35 cellular contexts compared by ENCODE assay signal in genomic region chr5:106858616-106859015, GRCh38.
"Had no signal": no experiment of that assay in that cellular context is flagged by ENCODE, and none has a peak within 500 bp of the region (broad histone marks: within the 10 kb centered on the region; RNA-seq: fewer than 3 reads in every experiment).

No MANE protein-coding gene starts in this region.

- H3K9me3 Mint-ChIP-seq: activated B cell treated with CpG ODN at 0.5 μM for 24 hours; activated CD4-positive, alpha-beta memory T cell treated with anti-CD3 and anti-CD28 coated beads for 36 hours; activated CD4-positive, alpha-beta T cell treated with anti-CD3 and anti-CD28 coated beads, Interleukin-2, amount 10 ng/mL, durations not matched to agents 24 days and 14 days; activated CD8-positive, alpha-beta T cell treated with anti-CD3 and anti-CD28 coated beads for 36 hours; activated naive CD8-positive, alpha-beta T cell treated with anti-CD3 and anti-CD28 coated beads for 36 hours; activated T-cell treated with anti-CD3 and anti-CD28 coated beads, Interleukin-2, amount 50 U/mL, for 4 hours; activated T-cell treated with anti-CD3 and anti-CD28 coated beads, Interleukin-2, amount 50 U/mL, for 72 hours; activated T-helper 1 cell treated with anti-CD3 and anti-CD28 coated beads, Interleukin-12 subunit alpha, Interleukin-12 subunit beta, Interleukin-2, Interleukin-4 antibody, amounts not matched to agents 30 ng/mL and 10 ng/mL and 1 ng/mL, durations not matched to agents 14 hours and 24 hours and 36 hours; activated T-helper 17 cell treated with anti-CD3 and anti-CD28 coated beads, Interleukin-2, amount 50 U/mL, for 72 hours; T-helper 1 cell treated with Interleukin-12 subunit alpha and Interleukin-12 subunit beta and Interleukin-4 antibody, amounts not matched to agents 30 μg/mL and 1 μg/mL, for 36 hours had no signal

- H3K27ac Mint-ChIP-seq: activated B cell treated with CpG ODN at 0.5 μM for 24 hours; activated CD4-positive, alpha-beta memory T cell treated with anti-CD3 and anti-CD28 coated beads for 36 hours; activated CD4-positive, alpha-beta T cell treated with anti-CD3 and anti-CD28 coated beads, Interleukin-2, amount 10 ng/mL, durations not matched to agents 24 days and 14 days; activated CD8-positive, alpha-beta T cell treated with anti-CD3 and anti-CD28 coated beads for 36 hours; activated naive CD4-positive, alpha-beta T cell treated with anti-CD3 and anti-CD28 coated beads for 36 hours; activated naive CD4-positive, alpha-beta T cell treated with anti-CD3 and anti-CD28 coated beads, Interleukin-2, amount 50 U/mL, for 72 hours; activated naive CD8-positive, alpha-beta T cell treated with anti-CD3 and anti-CD28 coated beads for 36 hours; activated T-cell treated with anti-CD3 and anti-CD28 coated beads, Interleukin-2, amount 50 U/mL, for 72 hours; activated T-helper 1 cell treated with anti-CD3 and anti-CD28 coated beads, Interleukin-12 subunit alpha, Interleukin-12 subunit beta, Interleukin-2, Interleukin-4 antibody, amounts not matched to agents 30 ng/mL and 10 ng/mL and 1 ng/mL, durations not matched to agents 14 hours and 24 hours and 36 hours; activated T-helper 17 cell treated with anti-CD3 and anti-CD28 coated beads, Interleukin-2, amount 50 U/mL, for 72 hours; T-helper 1 cell treated with Interleukin-12 subunit alpha and Interleukin-12 subunit beta and Interleukin-4 antibody, amounts not matched to agents 30 μg/mL and 1 μg/mL, for 36 hours; T-helper 2 cell treated with Interferon-gamma antibody and Interleukin-4, amounts not matched to agents 5 μg/mL and 100 μg/mL, for 36 hours had no signal

- H3K4me3 Mint-ChIP-seq: activated B cell treated with CpG ODN at 0.5 μM for 24 hours; activated CD4-positive, alpha-beta memory T cell treated with anti-CD3 and anti-CD28 coated beads for 36 hours; activated CD4-positive, alpha-beta T cell treated with anti-CD3 and anti-CD28 coated beads, Interleukin-2, amount 10 ng/mL, durations not matched to agents 24 days and 14 days; activated CD8-positive, alpha-beta T cell treated with anti-CD3 and anti-CD28 coated beads for 36 hours; activated naive CD4-positive, alpha-beta T cell treated with anti-CD3 and anti-CD28 coated beads for 36 hours; activated naive CD8-positive, alpha-beta T cell treated with anti-CD3 and anti-CD28 coated beads for 36 hours; activated T-cell treated with anti-CD3 and anti-CD28 coated beads, Interleukin-2, amount 50 U/mL, for 4 hours; activated T-cell treated with anti-CD3 and anti-CD28 coated beads, Interleukin-2, amount 50 U/mL, for 72 hours; activated T-helper 1 cell treated with anti-CD3 and anti-CD28 coated beads, Interleukin-12 subunit alpha, Interleukin-12 subunit beta, Interleukin-2, Interleukin-4 antibody, amounts not matched to agents 30 ng/mL and 10 ng/mL and 1 ng/mL, durations not matched to agents 14 hours and 24 hours and 36 hours; activated T-helper 17 cell treated with anti-CD3 and anti-CD28 coated beads, Interleukin-2, amount 50 U/mL, for 72 hours; T-helper 1 cell treated with Interleukin-12 subunit alpha and Interleukin-12 subunit beta and Interleukin-4 antibody, amounts not matched to agents 30 μg/mL and 1 μg/mL, for 36 hours; T-helper 2 cell treated with Interferon-gamma antibody and Interleukin-4, amounts not matched to agents 5 μg/mL and 100 μg/mL, for 36 hours had no signal

- H3K27ac ChIP-seq: adrenal gland, body of pancreas, brain microvascular endothelial cell, breast epithelium, WERI-Rb-1 had no signal

- H3K4me1 ChIP-seq: adrenal gland, body of pancreas, breast epithelium had no signal

- H3K36me3 ChIP-seq: adrenal gland, brain microvascular endothelial cell, breast epithelium, WERI-Rb-1 had no signal

- DNase-seq: activated B cell treated with CpG ODN at 0.5 μM for 24 hours; activated CD4-positive, alpha-beta memory T cell treated with anti-CD3 and anti-CD28 coated beads for 36 hours; activated CD4-positive, alpha-beta T cell treated with anti-CD3 and anti-CD28 coated beads for 4 hours; activated CD4-positive, alpha-beta T cell treated with anti-CD3 and anti-CD28 coated beads, Interleukin-2, amount 10 ng/mL, durations not matched to agents 24 days and 14 days; activated CD4-positive, alpha-beta T cell treated with anti-CD3 and anti-CD28 coated beads, Interleukin-2, amount 50 U/mL, for 1 hour; activated CD4-positive, alpha-beta T cell treated with anti-CD3 and anti-CD28 coated beads, Interleukin-2, amount 50 U/mL, for 4 hours; activated CD4-positive, CD25-positive, alpha-beta regulatory T cell treated with anti-CD3 and anti-CD28 coated beads, Interleukin-2, amount 50 U/mL, for 72 hours; activated CD8-positive, alpha-beta memory T cell treated with anti-CD3 and anti-CD28 coated beads, Interleukin-2, amount 50 U/mL, for 4 hours; activated CD8-positive, alpha-beta T cell treated with anti-CD3 and anti-CD28 coated beads for 36 hours; activated effector memory CD4-positive, alpha-beta T cell treated with anti-CD3 and anti-CD28 coated beads, Interleukin-2, amount 50 U/mL, for 16 hours; activated gamma-delta T cell treated with Interleukin-2 at 50 U/mL for 16 hours; activated naive CD4-positive, alpha-beta T cell; activated naive CD4-positive, alpha-beta T cell treated with anti-CD3 and anti-CD28 coated beads for 36 hours; activated naive CD4-positive, alpha-beta T cell treated with anti-CD3 and anti-CD28 coated beads, Interleukin-2, amount 50 U/mL, for 16 hours; activated naive CD8-positive, alpha-beta T cell treated with anti-CD3 and anti-CD28 coated beads for 36 hours; activated T-cell treated with anti-CD3 and anti-CD28 coated beads for 4 hours; activated T-cell treated with anti-CD3 and anti-CD28 coated beads, Interleukin-2, amount 50 U/mL, for 1 hour; activated T-cell treated with anti-CD3 and anti-CD28 coated beads, Interleukin-2, amount 50 U/mL, for 4 hours; activated T-cell treated with anti-CD3 and anti-CD28 coated beads, Interleukin-2, amount 50 U/mL, for 72 hours; adrenal gland; amniotic stem cell; aorta; body of pancreas; brain microvascular endothelial cell; central memory CD4-positive, alpha-beta T cell; T-helper 1 cell; T-helper 2 cell; T-helper 9 cell; WERI-Rb-1 had no signal

- H3K9me3 ChIP-seq: adrenal gland, body of pancreas, breast epithelium had no signal

- H3K4me3 ChIP-seq: adrenal gland, body of pancreas, breast epithelium had no signal

- H3K4me1 Mint-ChIP-seq: activated B cell treated with CpG ODN at 0.5 μM for 24 hours; activated CD4-positive, alpha-beta T cell treated with anti-CD3 and anti-CD28 coated beads, Interleukin-2, amount 10 ng/mL, durations not matched to agents 24 days and 14 days; activated naive CD8-positive, alpha-beta T cell treated with anti-CD3 and anti-CD28 coated beads for 36 hours; activated T-helper 17 cell treated with anti-CD3 and anti-CD28 coated beads, Interleukin-2, amount 50 U/mL, for 72 hours had no signal

- ATAC-seq: activated CD8-positive, alpha-beta T cell treated with anti-CD3 and anti-CD28 coated beads for 36 hours; activated naive CD4-positive, alpha-beta T cell treated with anti-CD3 and anti-CD28 coated beads, Interleukin-2, amount 50 U/mL, for 72 hours; activated T-cell treated with anti-CD3 and anti-CD28 coated beads, Interleukin-2, amount 50 U/mL, for 4 hours; activated T-cell treated with anti-CD3 and anti-CD28 coated beads, Interleukin-2, amount 50 U/mL, for 72 hours; activated T-helper 17 cell treated with anti-CD3 and anti-CD28 coated beads, Interleukin-2, amount 50 U/mL, for 72 hours; body of pancreas had no signal

- H3K27me3 ChIP-seq: adrenal gland, body of pancreas, brain microvascular endothelial cell, breast epithelium had no signal

- H3K36me3 Mint-ChIP-seq: activated CD4-positive, alpha-beta memory T cell treated with anti-CD3 and anti-CD28 coated beads for 36 hours; activated naive CD4-positive, alpha-beta T cell treated with anti-CD3 and anti-CD28 coated beads, Interleukin-2, amount 50 U/mL, for 72 hours; activated naive CD8-positive, alpha-beta T cell treated with anti-CD3 and anti-CD28 coated beads for 36 hours had no signal

- H3K27me3 Mint-ChIP-seq: activated B cell treated with CpG ODN at 0.5 μM for 24 hours; activated CD4-positive, alpha-beta memory T cell treated with anti-CD3 and anti-CD28 coated beads for 36 hours; activated CD4-positive, alpha-beta T cell treated with anti-CD3 and anti-CD28 coated beads, Interleukin-2, amount 10 ng/mL, durations not matched to agents 24 days and 14 days; activated CD8-positive, alpha-beta T cell treated with anti-CD3 and anti-CD28 coated beads for 36 hours; activated naive CD8-positive, alpha-beta T cell treated with anti-CD3 and anti-CD28 coated beads for 36 hours; activated T-helper 17 cell treated with anti-CD3 and anti-CD28 coated beads, Interleukin-2, amount 50 U/mL, for 72 hours had no signal
